ENCODE assay signal across 22 cellular contexts in the genomic region with DNA sequence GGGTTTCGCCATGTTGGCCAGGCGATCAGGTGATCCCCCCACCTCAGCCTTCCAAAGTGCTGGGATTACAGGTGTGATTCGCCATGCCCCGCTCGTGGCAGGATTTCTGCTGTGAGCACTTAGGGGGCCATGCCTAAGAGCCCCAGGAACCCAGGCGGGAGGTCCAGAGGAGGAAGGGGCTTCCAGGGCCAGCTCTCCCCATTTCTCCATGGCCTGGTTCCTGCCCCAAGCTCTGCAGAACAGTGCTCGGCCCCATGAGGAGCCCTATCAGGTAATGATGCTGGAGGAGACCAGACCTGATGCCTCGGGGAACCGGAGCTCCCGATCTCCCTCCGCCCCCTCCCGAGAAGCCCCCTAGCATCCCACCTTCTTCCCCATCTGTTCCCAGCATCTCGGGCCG.
"Had no signal": no experiment of that assay in that cellular context is flagged by ENCODE, and none has a peak within 500 bp of the region (broad histone marks: within the 10 kb centered on the region; RNA-seq: fewer than 3 reads in every experiment).

No MANE protein-coding gene starts in this region.

- DNase-seq: activated B cell treated with CpG ODN at 0.5 μM for 24 hours; activated CD4-positive, alpha-beta memory T cell treated with anti-CD3 and anti-CD28 coated beads for 36 hours; activated CD4-positive, alpha-beta T cell treated with anti-CD3 and anti-CD28 coated beads for 1 hour; activated CD4-positive, alpha-beta T cell treated with anti-CD3 and anti-CD28 coated beads, Interleukin-2, amount 10 ng/mL, durations not matched to agents 24 days and 14 days; activated gamma-delta T cell; activated naive CD4-positive, alpha-beta T cell treated with anti-CD3 and anti-CD28 coated beads for 36 hours; activated T-cell treated with anti-CD3 and anti-CD28 coated beads for 4 hours; activated T-cell treated with anti-CD3 and anti-CD28 coated beads, Interleukin-2, amount 50 U/mL, for 48 hours; amygdala; MV-4-11; NCI-H1092 treated with DMSO at 0.1 percent for 48 hours; NCI-H1417 treated with DMSO at 0.1 percent for 48 hours; NCI-H1694 treated with DMSO at 0.1 percent for 48 hours; NCI-H2029 treated with DMSO at 0.1 percent for 48 hours; NCI-H510A treated with DMSO at 0.1 percent for 48 hours; NCI-H69; Peyer's patch; SHP77 treated with DMSO at 0.1 percent for 48 hours had no signal

- ATAC-seq: activated T-helper 17 cell treated with anti-CD3 and anti-CD28 coated beads, Interleukin-2, amount 50 U/mL, for 72 hours had no signal

- H3K4me1 Mint-ChIP-seq: activated T-helper 17 cell treated with anti-CD3 and anti-CD28 coated beads, Interleukin-2, amount 50 U/mL, for 72 hours had no signal

- H3K4me3 Mint-ChIP-seq: activated B cell treated with CpG ODN at 0.5 μM for 24 hours; activated CD4-positive, alpha-beta memory T cell treated with anti-CD3 and anti-CD28 coated beads for 36 hours; activated CD4-positive, alpha-beta T cell treated with anti-CD3 and anti-CD28 coated beads, Interleukin-2, amount 10 ng/mL, durations not matched to agents 24 days and 14 days; activated naive CD4-positive, alpha-beta T cell treated with anti-CD3 and anti-CD28 coated beads for 36 hours; activated naive CD8-positive, alpha-beta T cell; activated T-helper 17 cell treated with anti-CD3 and anti-CD28 coated beads, Interleukin-2, amount 50 U/mL, for 72 hours; brain; T-helper 1 cell treated with Interleukin-12 subunit alpha and Interleukin-12 subunit beta and Interleukin-4 antibody, amounts not matched to agents 30 μg/mL and 1 μg/mL, for 36 hours had no signal

- H3K27me3 Mint-ChIP-seq: activated B cell treated with CpG ODN at 0.5 μM for 24 hours; activated CD4-positive, alpha-beta memory T cell treated with anti-CD3 and anti-CD28 coated beads for 36 hours; activated CD4-positive, alpha-beta T cell treated with anti-CD3 and anti-CD28 coated beads, Interleukin-2, amount 10 ng/mL, durations not matched to agents 24 days and 14 days; activated naive CD8-positive, alpha-beta T cell; activated T-helper 17 cell treated with anti-CD3 and anti-CD28 coated beads, Interleukin-2, amount 50 U/mL, for 72 hours had no signal

- H3K36me3 Mint-ChIP-seq: activated CD4-positive, alpha-beta memory T cell treated with anti-CD3 and anti-CD28 coated beads for 36 hours; activated naive CD8-positive, alpha-beta T cell; brain had no signal

- H3K9me3 Mint-ChIP-seq: activated B cell treated with CpG ODN at 0.5 μM for 24 hours; activated CD4-positive, alpha-beta memory T cell treated with anti-CD3 and anti-CD28 coated beads for 36 hours; activated CD4-positive, alpha-beta T cell treated with anti-CD3 and anti-CD28 coated beads, Interleukin-2, amount 10 ng/mL, durations not matched to agents 24 days and 14 days; activated naive CD4-positive, alpha-beta T cell treated with anti-CD3 and anti-CD28 coated beads for 36 hours; activated T-helper 17 cell treated with anti-CD3 and anti-CD28 coated beads, Interleukin-2, amount 50 U/mL, for 72 hours; T-helper 1 cell treated with Interleukin-12 subunit alpha and Interleukin-12 subunit beta and Interleukin-4 antibody, amounts not matched to agents 30 μg/mL and 1 μg/mL, for 36 hours had no signal

- H3K27ac Mint-ChIP-seq: activated B cell treated with CpG ODN at 0.5 μM for 24 hours; activated CD4-positive, alpha-beta memory T cell treated with anti-CD3 and anti-CD28 coated beads for 36 hours; activated CD4-positive, alpha-beta T cell treated with anti-CD3 and anti-CD28 coated beads, Interleukin-2, amount 10 ng/mL, durations not matched to agents 24 days and 14 days; activated naive CD4-positive, alpha-beta T cell treated with anti-CD3 and anti-CD28 coated beads for 36 hours; activated naive CD8-positive, alpha-beta T cell; activated T-helper 17 cell treated with anti-CD3 and anti-CD28 coated beads, Interleukin-2, amount 50 U/mL, for 72 hours; brain; T-helper 1 cell treated with Interleukin-12 subunit alpha and Interleukin-12 subunit beta and Interleukin-4 antibody, amounts not matched to agents 30 μg/mL and 1 μg/mL, for 36 hours had no signal
